8 cellular contexts compared by ENCODE assay signal in genomic region chr5:150758210-150758533, GRCh38. TPM values are rescaled to one million over a fixed set of nuclear protein-coding genes. Genes with fewer than 3 reads are reported as not detected.
DNase-seq lines count a peak whose midpoint lies in the region; ATAC-seq lines count a peak whose summit lies in the region.

No MANE protein-coding gene starts in this region.

- H3K4me3 Mint-ChIP-seq in activated T-cell treated with anti-CD3 and anti-CD28 coated beads, Interleukin-2, amount 50 U/mL, for 4 hours: no peak overlapping the region
- H3K4me3 Mint-ChIP-seq in naive B cell: no peak overlapping the region

- no peak for DNase-seq in activated T-cell treated with anti-CD3 and anti-CD28 coated beads, Interleukin-2, amount 50 U/mL, for 4 hours
- DNase-seq in activated T-cell treated with anti-CD3 and anti-CD28 coated beads, Interleukin-2, amount 50 U/mL, for 1 hour: no peak
- DNase-seq in naive B cell: no peak
- no peak for DNase-seq in midbrain (lab: John Stamatoyannopoulos, UW)
- no peak for DNase-seq in NOMO-1 treated with dmso at 0.1 percent for 144 hours (lab: John Stamatoyannopoulos, UW; ENCODE audit: unreplicated experiment)
- DNase-seq in SIG-M5 treated with dmso at 0.1 percent for 504 hours (lab: John Stamatoyannopoulos, UW; ENCODE audit: unreplicated experiment): no peak

- peaks cover 41% of the 10 kb centered on the region for H3K4me1 Mint-ChIP-seq in activated T-cell treated with anti-CD3 and anti-CD28 coated beads, Interleukin-2, amount 50 U/mL, for 4 hours (ENCODE audit: low read depth)
- H3K4me1 Mint-ChIP-seq in naive B cell: peaks cover 16 to 24% (median 18%) of the 10 kb centered on the region in 3 donors

- no peaks in the 10 kb centered on the region for H3K9me3 Mint-ChIP-seq in activated T-cell treated with anti-CD3 and anti-CD28 coated beads, Interleukin-2, amount 50 U/mL, for 4 hours
- H3K9me3 Mint-ChIP-seq in naive B cell: no peaks in the 10 kb centered on the region

- no peaks in the 10 kb centered on the region for H3K27me3 Mint-ChIP-seq in activated T-cell treated with anti-CD3 and anti-CD28 coated beads, Interleukin-2, amount 50 U/mL, for 4 hours (ENCODE audit: low read depth)
- H3K27me3 Mint-ChIP-seq in naive B cell: peaks cover 0 to 10% (median 0%) of the 10 kb centered on the region in 3 donors

- H3K36me3 Mint-ChIP-seq in activated T-cell treated with anti-CD3 and anti-CD28 coated beads, Interleukin-2, amount 50 U/mL, for 4 hours (ENCODE audit: insufficient read depth): peaks cover 27% of the 10 kb centered on the region
- peaks cover 6 to 11% of the 10 kb centered on the region in 2 donors for H3K36me3 Mint-ChIP-seq in naive B cell

- peak; percentile 5 to 11 for ATAC-seq in activated T-cell treated with anti-CD3 and anti-CD28 coated beads, Interleukin-2, amount 50 U/mL, for 4 hours
- ATAC-seq in HG03442 (IDR thresholded peaks at IDR 0.05; ENCODE audit: unreplicated experiment): peak; percentile 14
- peak; percentile 1 to 6 for ATAC-seq in naive B cell (ENCODE audit: low read depth in 2 of 2)

- peak overlapping the region; percentile 99 for H3K27ac ChIP-seq in cingulate gyrus (ENCODE audit: low read depth, low read length)

- H3K27ac Mint-ChIP-seq in naive B cell: no peak overlapping the region

RNA-seq across cellular contexts. Expression of gene DCTN4, which starts 0.6 kb away (rescaled TPM):
- total RNA-seq in activated T-cell treated with anti-CD3 and anti-CD28 coated beads, Interleukin-2, amount 50 U/mL, for 4 hours: 10 to 100 TPM; 35.9 to 42.2 (median 38.6) TPM
- 10 to 100 TPM in 5 of 6 donors, 1 to 10 TPM in 1; 4.9 to 17.9 (median 12.0) TPM for polyA plus RNA-seq in naive B cell (ENCODE audit: low read depth in 6 of 6)

RNA-seq across cellular contexts. Expression of gene SMIM3, which starts 20.4 kb away (rescaled TPM):
- total RNA-seq in activated T-cell treated with anti-CD3 and anti-CD28 coated beads, Interleukin-2, amount 50 U/mL, for 4 hours: 1 to 10 TPM; 6.8 to 8.5 (median 7.4) TPM
- polyA plus RNA-seq in naive B cell (ENCODE audit: low read depth in 6 of 6): 1 to 10 TPM in 1 of 6 donors, under 1 TPM in 3, not detected in 2; 0.35 to 1.1 (median 0.74) TPM

RNA-seq across cellular contexts. Expression of gene RBM22, which starts 57.3 kb away (rescaled TPM):
- total RNA-seq in activated T-cell treated with anti-CD3 and anti-CD28 coated beads, Interleukin-2, amount 50 U/mL, for 4 hours: 10 to 100 TPM; 81.6 to 92.7 (median 86.5) TPM
- polyA plus RNA-seq in naive B cell (ENCODE audit: low read depth in 6 of 6): 10 to 100 TPM; 72.8 to 94.3 (median 80.6) TPM
